In the genomic region with DNA sequence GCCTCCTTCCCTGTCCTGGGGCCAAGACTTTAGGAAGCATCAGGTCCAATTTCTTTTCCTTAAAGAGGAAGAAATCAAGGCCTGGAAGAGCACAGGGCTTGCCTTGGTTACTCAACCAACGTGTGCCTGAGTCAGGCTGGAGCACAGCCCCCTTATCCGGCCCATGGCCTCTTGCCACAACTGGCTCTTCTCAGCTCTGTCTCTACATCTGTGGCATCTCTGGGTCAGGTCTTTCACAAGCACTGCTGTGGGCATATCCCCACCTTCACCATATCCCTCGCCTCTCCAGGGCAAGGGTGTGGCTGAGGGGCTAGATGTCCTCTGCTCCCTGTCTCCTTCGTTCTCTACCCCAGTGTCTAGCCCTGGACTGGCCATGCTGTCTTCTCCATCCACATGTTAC, we compare ENCODE assay signal across 27 cellular contexts. TPM values are rescaled to one million over a fixed set of nuclear protein-coding genes. Genes with fewer than 3 reads are reported as not detected.
DNase-seq lines count a peak whose midpoint lies in the region; ATAC-seq, FAIRE-seq and TF ChIP-seq lines count a peak whose summit lies in the region.
"Had no signal": no experiment of that assay in that cellular context is flagged by ENCODE, and none has a peak within 500 bp of the region (broad histone marks: within the 10 kb centered on the region; RNA-seq: fewer than 3 reads in every experiment).

No MANE protein-coding gene starts in this region.

- DNase-seq in HepG2 (ENCODE audit: low spot score) (no peak), right lobe of liver (no peak), SIG-M5 (lab: John Stamatoyannopoulos, UW) (peak; percentile 12), right atrium auricular region (ENCODE audit: low spot score) (no peak), gastrocnemius medialis (peak in 1 of 2 donors; percentile 70), NCI-H748 (lab: John Stamatoyannopoulos, UW; ENCODE audit: unreplicated experiment) (no peak), NCI-H774 (lab: John Stamatoyannopoulos, UW) (no peak), cerebellar nuclear complex (lab: John Stamatoyannopoulos, UW) (no peak)
- DNase-seq: Calu3; CD4-positive, alpha-beta memory T cell; DMS53; EL; HCEC 1CT; Karpas-422; NCI-H1105 treated with DMSO at 0.1 percent for 48 hours; NCI-H1694 treated with DMSO at 0.1 percent for 48 hours; NCI-H510A; NCI-H82; Peyer's patch had no signal

- 20% methylated on average over 4 of the region's 4 CpGs for WGBS in HepG2 (ENCODE audit: low lambda C conversion rate)
- 86% methylated on average over 1 of the region's 4 CpGs for WGBS in right lobe of liver (ENCODE audit: insufficient coverage, low coverage, low lambda C conversion rate, missing lambda C conversion rate)

- TF ChIP-seq CTCF in HepG2 (CRISPR knock-in tag; IDR thresholded peaks at IDR 0.05) (no peak), right lobe of liver (IDR thresholded peaks at IDR 0.05) (no peak), right atrium auricular region (IDR thresholded peaks at IDR 0.05) (no peak), gastrocnemius medialis (IDR thresholded peaks at IDR 0.05 in 4 of 5, conservative IDR thresholded peaks at IDR 0.05 in 1 of 5) (no peak)

- H3K36me3 ChIP-seq in HepG2 (replicated peaks in 1 of 2; ENCODE audit: control insufficient read depth in 1 of 2, insufficient read depth in 2 of 2, low read length in 2 of 2): no peaks in the 10 kb centered on the region
- no peaks in the 10 kb centered on the region for H3K36me3 ChIP-seq in right lobe of liver
- H3K36me3 ChIP-seq in right atrium auricular region: peaks cover 98% of the 10 kb centered on the region
- H3K36me3 ChIP-seq in gastrocnemius medialis: peaks cover 0 to under 1% of the 10 kb centered on the region in 2 donors
- H3K36me3 ChIP-seq: BLaER1, Peyer's patch had no signal

- in situ Hi-C loops in HepG2 (cut with HindIII; ENCODE audit: extremely low pct_ligation_motif_present, low pct_unique_long_range_greater_than_20kb) (no loop called here), gastrocnemius medialis (cut with MboI; ENCODE audit: low sequenced_read_pairs in 4 of 4) (no loop called here)

- H3K27me3 ChIP-seq in HepG2 (ENCODE audit: control insufficient read depth in 1 of 2, insufficient read depth in 2 of 2, low read length in 2 of 2) (peaks cover 40 to 90% of the 10 kb centered on the region in 2 experiments; a peak in 4 of 5 replicates), right lobe of liver (no peaks in the 10 kb centered on the region), right atrium auricular region (no peaks in the 10 kb centered on the region), gastrocnemius medialis (no peaks in the 10 kb centered on the region)
- H3K27me3 ChIP-seq: Peyer's patch had no signal

- FAIRE-seq in HepG2 (lab: Jason Lieb, UNC): no peak
- FAIRE-seq: A549, GM12891, HTR-8/SVneo had no signal

- no peak overlapping the region for H2AFZ ChIP-seq in HepG2 (ENCODE audit: low read length)

- ATAC-seq in HepG2: no peak
- no peak for ATAC-seq in right lobe of liver
- ATAC-seq in gastrocnemius medialis: peak in 1 of 2 donors; percentile 29
- ATAC-seq: SK-N-SH treated with all-trans-retinoic acid at 6 μM for 48 hours had no signal

- CTCF ChIA-PET in HepG2 (lab: Yijun Ruan, JAX; ENCODE audit: low intra/inter-chr PET ratio, low total read pairs): no interaction called here

- H3K4me3 ChIP-seq in HepG2 (replicated peaks in 1 of 3; ENCODE audit: insufficient read depth in 1 of 3, low read depth in 2 of 3, low read length in 3 of 3) (no peak overlapping the region), right lobe of liver (no peak overlapping the region), right atrium auricular region (peak overlapping the region; percentile 61 to 82), gastrocnemius medialis (no peak overlapping the region)
- H3K4me3 ChIP-seq: A549, BLaER1, GM23338, Peyer's patch had no signal

- H3K27ac ChIP-seq in HepG2 (ENCODE audit: extremely low read length, insufficient read depth, low read length) (no peak overlapping the region), right lobe of liver (no peak overlapping the region), right atrium auricular region (peak overlapping the region; percentile 81 to 91), gastrocnemius medialis (peak overlapping the region in 3 of 4 donors; percentile 84 to 90 (median 85))
- H3K27ac ChIP-seq: A549, BLaER1, Peyer's patch had no signal

- POLR2A ChIA-PET in HepG2 (lab: Yijun Ruan, JAX): no interaction called here

- TF ChIP-seq POLR2A in HepG2 (IDR thresholded peaks at IDR 0.05; ENCODE audit: insufficient read depth in 1 of 2, low read depth in 2 of 2, low read length in 2 of 2) (no peak), right lobe of liver (IDR thresholded peaks at IDR 0.05) (no peak), gastrocnemius medialis (IDR thresholded peaks at IDR 0.05) (no peak)

- BruUV-seq in HepG2 (replicated peaks; lab: Mats Ljungman, UMichigan): no TSS peak

- no peak overlapping the region for H3K9ac ChIP-seq in HepG2 (ENCODE audit: insufficient read depth, low read depth, low read length)
- H3K9ac ChIP-seq: BLaER1 had no signal

- no peak for TF ChIP-seq RAD21 in HepG2 (CRISPR knock-in tag; IDR thresholded peaks at IDR 0.05)

- H4K20me1 ChIP-seq in HepG2 (ENCODE audit: insufficient read depth, low read length): no peaks in the 10 kb centered on the region

- no peak overlapping the region for H3K4me2 ChIP-seq in HepG2 (ENCODE audit: low read depth, low read length)
- H3K4me2 ChIP-seq: A549, BLaER1, GM23338 had no signal

- TF ChIP-seq EP300 in HepG2 (IDR thresholded peaks at IDR 0.05; ENCODE audit: low read depth in 2 of 2, low read length in 2 of 2) (no peak), HepG2 (CRISPR knock-in tag; IDR thresholded peaks at IDR 0.05; ENCODE audit: borderline replicate concordance) (no peak)

- no peaks in the 10 kb centered on the region for H3K79me2 ChIP-seq in HepG2 (ENCODE audit: insufficient read depth, low read length)

- intact Hi-C loops in HepG2 (cut with micrococcal nuclease; ENCODE audit: unreplicated experiment) (no loop called here), right lobe of liver (cut with DNase I) (no loop called here), gastrocnemius medialis (cut with DNase I; ENCODE audit: low total_unique reads) (no loop called here)

- H3K4me1 ChIP-seq in HepG2 (ENCODE audit: insufficient read depth, low read length): no peaks in the 10 kb centered on the region
- no peaks in the 10 kb centered on the region for H3K4me1 ChIP-seq in right lobe of liver
- no peaks in the 10 kb centered on the region for H3K4me1 ChIP-seq in right atrium auricular region
- H3K4me1 ChIP-seq in gastrocnemius medialis: peaks cover 0 to 6% of the 10 kb centered on the region in 2 donors
- H3K4me1 ChIP-seq: A549, Peyer's patch had no signal

- no peaks in the 10 kb centered on the region for H3K9me3 ChIP-seq in HepG2 (ENCODE audit: low read length)
- no peaks in the 10 kb centered on the region for H3K9me3 ChIP-seq in right lobe of liver
- H3K9me3 ChIP-seq in right atrium auricular region: no peaks in the 10 kb centered on the region
- H3K9me3 ChIP-seq in gastrocnemius medialis: no peaks in the 10 kb centered on the region
- H3K9me3 ChIP-seq: A549, BLaER1, Peyer's patch had no signal

RNA-seq across cellular contexts. Expression of gene MYH6, which starts 6.7 kb away (rescaled TPM):
- not detected in 2 replicates for total RNA-seq in HepG2 (2016; rRNA removed; fragmentation: Illumina TruSeq; extraction: Trizol)
- total RNA-seq in HepG2 (2016; cell fraction: cytosol; rRNA removed; fragmentation: Illumina TruSeq; extraction: Trizol; ENCODE audit: low read depth): not detected in 2 replicates
- total RNA-seq in HepG2 (2016; cell fraction: insoluble cytoplasmic fraction; rRNA removed; fragmentation: Illumina TruSeq; extraction: Trizol): not detected in 2 replicates
- total RNA-seq in HepG2 (2016; cell fraction: membrane; rRNA removed; fragmentation: Illumina TruSeq; extraction: Trizol): not detected in 2 replicates
- not detected in 2 replicates for total RNA-seq in HepG2 (2016; cell fraction: nucleus; rRNA removed; fragmentation: Illumina TruSeq; extraction: Trizol)
- polyA plus RNA-seq in HepG2 (2011; rRNA removed): 0.01 TPM in 1 of 2 replicates, not detected in the other
- polyA plus RNA-seq in HepG2 (2011; cell fraction: cytosol; rRNA removed): not detected in 2 replicates
- not detected in 2 replicates for polyA plus RNA-seq in HepG2 (2011; cell fraction: nucleus; rRNA removed)
- polyA plus RNA-seq in HepG2 (2012): not detected in 2 replicates
- polyA plus RNA-seq in HepG2 (2016; cell fraction: cytosol; fragmentation: Illumina TruSeq; extraction: Trizol; ENCODE audit: low read depth): not detected in 2 replicates
- not detected in 2 replicates for polyA plus RNA-seq in HepG2 (2016; cell fraction: insoluble cytoplasmic fraction; fragmentation: Illumina TruSeq; extraction: Trizol; ENCODE audit: low read depth)
- polyA plus RNA-seq in HepG2 (2016; cell fraction: membrane; fragmentation: Illumina TruSeq; extraction: Trizol; ENCODE audit: low read depth): not detected in 2 replicates
- not detected in 2 replicates for polyA plus RNA-seq in HepG2 (2016; cell fraction: nucleus; fragmentation: Illumina TruSeq; extraction: Trizol; ENCODE audit: insufficient read depth, low read depth)
- polyA minus RNA-seq in HepG2 (2011; rRNA and poly(A)+ RNA removed; ENCODE audit: low replicate concordance): not detected in 2 replicates
- polyA minus RNA-seq in HepG2 (2011; cell fraction: cytosol; rRNA and poly(A)+ RNA removed): not detected in 2 replicates
- not detected in 2 replicates for polyA minus RNA-seq in HepG2 (2011; cell fraction: nucleus; rRNA and poly(A)+ RNA removed)
- total RNA-seq in right lobe of liver: under 1 TPM in 5 of 6 experiments, not detected in 1; 0.07 to 1.00 (median 0.13) TPM
- total RNA-seq in right atrium auricular region: over 10,000 TPM in 1 of 2 donors, 1,000 to 10,000 TPM in 1; 8,253 to 13,240 TPM
- total RNA-seq in gastrocnemius medialis: 1,000 to 10,000 TPM in 1 of 4 donors, 100 to 1,000 TPM in 1, 10 to 100 TPM in 2; 20.4 to 1,496 (median 303) TPM
- total RNA-seq: Calu3; CD4-positive, alpha-beta memory T cell; MCF 10A; Peyer's patch had no signal
- polyA plus RNA-seq: A549; CD4-positive, alpha-beta memory T cell; IgD-negative memory B cell had no signal

RNA-seq across cellular contexts. Expression of gene CMTM5, which starts 24.5 kb away (rescaled TPM):
- total RNA-seq in HepG2 (2016; rRNA removed; fragmentation: Illumina TruSeq; extraction: Trizol) (not detected in 2 replicates), right lobe of liver (under 1 TPM in 2 of 6 experiments, not detected in 4; 0.32 to 0.49 TPM), right atrium auricular region (not detected), gastrocnemius medialis (1 to 10 TPM in 1 of 4 donors, not detected in 3; 1.7 TPM)
- total RNA-seq in HepG2 (2016; cell fraction: cytosol; rRNA removed; fragmentation: Illumina TruSeq; extraction: Trizol; ENCODE audit: low read depth): not detected in 2 replicates
- not detected in 2 replicates for total RNA-seq in HepG2 (2016; cell fraction: insoluble cytoplasmic fraction; rRNA removed; fragmentation: Illumina TruSeq; extraction: Trizol)
- total RNA-seq in HepG2 (2016; cell fraction: membrane; rRNA removed; fragmentation: Illumina TruSeq; extraction: Trizol): not detected in 2 replicates
- not detected in 2 replicates for total RNA-seq in HepG2 (2016; cell fraction: nucleus; rRNA removed; fragmentation: Illumina TruSeq; extraction: Trizol)
- not detected in 2 replicates for polyA plus RNA-seq in HepG2 (2011; rRNA removed)
- polyA plus RNA-seq in HepG2 (2011; cell fraction: cytosol; rRNA removed): not detected in 2 replicates
- polyA plus RNA-seq in HepG2 (2011; cell fraction: nucleus; rRNA removed): not detected in 2 replicates
- polyA plus RNA-seq in HepG2 (2012): not detected in 2 replicates
- polyA plus RNA-seq in HepG2 (2016; cell fraction: cytosol; fragmentation: Illumina TruSeq; extraction: Trizol; ENCODE audit: low read depth): not detected in 2 replicates
- not detected in 2 replicates for polyA plus RNA-seq in HepG2 (2016; cell fraction: insoluble cytoplasmic fraction; fragmentation: Illumina TruSeq; extraction: Trizol; ENCODE audit: low read depth)
- polyA plus RNA-seq in HepG2 (2016; cell fraction: membrane; fragmentation: Illumina TruSeq; extraction: Trizol; ENCODE audit: low read depth): not detected in 2 replicates
- polyA plus RNA-seq in HepG2 (2016; cell fraction: nucleus; fragmentation: Illumina TruSeq; extraction: Trizol; ENCODE audit: insufficient read depth, low read depth): not detected in 2 replicates
- polyA minus RNA-seq in HepG2 (2011; rRNA and poly(A)+ RNA removed; ENCODE audit: low replicate concordance): not detected in 2 replicates
- not detected in 2 replicates for polyA minus RNA-seq in HepG2 (2011; cell fraction: cytosol; rRNA and poly(A)+ RNA removed)
- not detected in 2 replicates for polyA minus RNA-seq in HepG2 (2011; cell fraction: nucleus; rRNA and poly(A)+ RNA removed)
- total RNA-seq: Calu3; CD4-positive, alpha-beta memory T cell; MCF 10A; Peyer's patch had no signal
- polyA plus RNA-seq: A549; CD4-positive, alpha-beta memory T cell; GM23338 had no signal

RNA-seq across cellular contexts. Expression of gene IL25, which starts 28.7 kb away (rescaled TPM):
- total RNA-seq in HepG2 (2016; rRNA removed; fragmentation: Illumina TruSeq; extraction: Trizol) (not detected in 2 replicates), right lobe of liver (not detected), right atrium auricular region (not detected), gastrocnemius medialis (not detected)
- not detected in 2 replicates for total RNA-seq in HepG2 (2016; cell fraction: cytosol; rRNA removed; fragmentation: Illumina TruSeq; extraction: Trizol; ENCODE audit: low read depth)
- total RNA-seq in HepG2 (2016; cell fraction: insoluble cytoplasmic fraction; rRNA removed; fragmentation: Illumina TruSeq; extraction: Trizol): not detected in 2 replicates
- total RNA-seq in HepG2 (2016; cell fraction: membrane; rRNA removed; fragmentation: Illumina TruSeq; extraction: Trizol): not detected in 2 replicates
- not detected in 2 replicates for total RNA-seq in HepG2 (2016; cell fraction: nucleus; rRNA removed; fragmentation: Illumina TruSeq; extraction: Trizol)
- polyA plus RNA-seq in HepG2 (2011; rRNA removed): not detected in 2 replicates
- polyA plus RNA-seq in HepG2 (2011; cell fraction: cytosol; rRNA removed): not detected in 2 replicates
- polyA plus RNA-seq in HepG2 (2011; cell fraction: nucleus; rRNA removed): not detected in 2 replicates
- not detected in 2 replicates for polyA plus RNA-seq in HepG2 (2012)
- polyA plus RNA-seq in HepG2 (2016; cell fraction: cytosol; fragmentation: Illumina TruSeq; extraction: Trizol; ENCODE audit: low read depth): not detected in 2 replicates
- polyA plus RNA-seq in HepG2 (2016; cell fraction: insoluble cytoplasmic fraction; fragmentation: Illumina TruSeq; extraction: Trizol; ENCODE audit: low read depth): not detected in 2 replicates
- not detected in 2 replicates for polyA plus RNA-seq in HepG2 (2016; cell fraction: membrane; fragmentation: Illumina TruSeq; extraction: Trizol; ENCODE audit: low read depth)
- not detected in 2 replicates for polyA plus RNA-seq in HepG2 (2016; cell fraction: nucleus; fragmentation: Illumina TruSeq; extraction: Trizol; ENCODE audit: insufficient read depth, low read depth)
- polyA minus RNA-seq in HepG2 (2011; rRNA and poly(A)+ RNA removed; ENCODE audit: low replicate concordance): not detected in 2 replicates
- polyA minus RNA-seq in HepG2 (2011; cell fraction: cytosol; rRNA and poly(A)+ RNA removed): not detected in 2 replicates
- polyA minus RNA-seq in HepG2 (2011; cell fraction: nucleus; rRNA and poly(A)+ RNA removed): not detected in 2 replicates
- total RNA-seq: Calu3; CD4-positive, alpha-beta memory T cell; GM23338; MCF 10A; Peyer's patch had no signal
- polyA plus RNA-seq: A549; CD4-positive, alpha-beta memory T cell; GM23338; IgD-negative memory B cell had no signal

RNA-seq across cellular contexts. Expression of gene MYH7, which starts 34.1 kb away (rescaled TPM):
- total RNA-seq in HepG2 (2016; rRNA removed; fragmentation: Illumina TruSeq; extraction: Trizol): 0.04 TPM in 1 of 2 replicates, not detected in the other
- not detected in 2 replicates for total RNA-seq in HepG2 (2016; cell fraction: cytosol; rRNA removed; fragmentation: Illumina TruSeq; extraction: Trizol; ENCODE audit: low read depth)
- not detected in 2 replicates for total RNA-seq in HepG2 (2016; cell fraction: insoluble cytoplasmic fraction; rRNA removed; fragmentation: Illumina TruSeq; extraction: Trizol)
- total RNA-seq in HepG2 (2016; cell fraction: membrane; rRNA removed; fragmentation: Illumina TruSeq; extraction: Trizol): not detected in 2 replicates
- total RNA-seq in HepG2 (2016; cell fraction: nucleus; rRNA removed; fragmentation: Illumina TruSeq; extraction: Trizol): 0.06 TPM in 1 of 2 replicates, not detected in the other
- polyA plus RNA-seq in HepG2 (2011; rRNA removed): 0.01 and 0.04 TPM in 2 replicates
- 0.01 TPM in 2 replicates for polyA plus RNA-seq in HepG2 (2011; cell fraction: cytosol; rRNA removed)
- polyA plus RNA-seq in HepG2 (2011; cell fraction: nucleus; rRNA removed): 0.02 and 0.08 TPM in 2 replicates
- polyA plus RNA-seq in HepG2 (2012): 0.05 and 0.07 TPM in 2 replicates
- polyA plus RNA-seq in HepG2 (2016; cell fraction: cytosol; fragmentation: Illumina TruSeq; extraction: Trizol; ENCODE audit: low read depth): not detected in 2 replicates
- polyA plus RNA-seq in HepG2 (2016; cell fraction: insoluble cytoplasmic fraction; fragmentation: Illumina TruSeq; extraction: Trizol; ENCODE audit: low read depth): 0.04 and 0.05 TPM in 2 replicates
- not detected in 2 replicates for polyA plus RNA-seq in HepG2 (2016; cell fraction: membrane; fragmentation: Illumina TruSeq; extraction: Trizol; ENCODE audit: low read depth)
- polyA plus RNA-seq in HepG2 (2016; cell fraction: nucleus; fragmentation: Illumina TruSeq; extraction: Trizol; ENCODE audit: insufficient read depth, low read depth): not detected in 2 replicates
- 0.28 TPM in 1 of 2 replicates, not detected in the other for polyA minus RNA-seq in HepG2 (2011; rRNA and poly(A)+ RNA removed; ENCODE audit: low replicate concordance)
- 0.10 TPM in 1 of 2 replicates, not detected in the other for polyA minus RNA-seq in HepG2 (2011; cell fraction: cytosol; rRNA and poly(A)+ RNA removed)
- polyA minus RNA-seq in HepG2 (2011; cell fraction: nucleus; rRNA and poly(A)+ RNA removed): not detected in 2 replicates
- 1 to 10 TPM in 1 of 6 experiments, under 1 TPM in 5; 0.30 to 5.6 (median 0.60) TPM for total RNA-seq in right lobe of liver
- total RNA-seq in right atrium auricular region: 1,000 to 10,000 TPM; 1,082 to 4,592 TPM
- total RNA-seq in gastrocnemius medialis: 1,000 to 10,000 TPM; 1,360 to 5,274 (median 3,359) TPM
- total RNA-seq: Calu3; CD4-positive, alpha-beta memory T cell; GM23338; MCF 10A had no signal
- polyA plus RNA-seq: A549; CD4-positive, alpha-beta memory T cell; GM23338; IgD-negative memory B cell had no signal

RNA-seq across cellular contexts. Expression of gene EFS, which starts 36.4 kb away (rescaled TPM):
- total RNA-seq in HepG2 (2016; rRNA removed; fragmentation: Illumina TruSeq; extraction: Trizol) (not detected in 2 replicates), right lobe of liver (under 1 TPM; 0.19 to 0.60 (median 0.39) TPM), right atrium auricular region (1 to 10 TPM; 4.1 to 6.3 TPM), gastrocnemius medialis (1 to 10 TPM in 3 of 4 donors, under 1 TPM in 1; 0.31 to 4.1 (median 1.6) TPM)
- total RNA-seq in HepG2 (2016; cell fraction: cytosol; rRNA removed; fragmentation: Illumina TruSeq; extraction: Trizol; ENCODE audit: low read depth): not detected in 2 replicates
- not detected in 2 replicates for total RNA-seq in HepG2 (2016; cell fraction: insoluble cytoplasmic fraction; rRNA removed; fragmentation: Illumina TruSeq; extraction: Trizol)
- not detected in 2 replicates for total RNA-seq in HepG2 (2016; cell fraction: membrane; rRNA removed; fragmentation: Illumina TruSeq; extraction: Trizol)
- not detected in 2 replicates for total RNA-seq in HepG2 (2016; cell fraction: nucleus; rRNA removed; fragmentation: Illumina TruSeq; extraction: Trizol)
- not detected in 2 replicates for polyA plus RNA-seq in HepG2 (2011; rRNA removed)
- polyA plus RNA-seq in HepG2 (2011; cell fraction: cytosol; rRNA removed): 0.03 and 0.04 TPM in 2 replicates
- polyA plus RNA-seq in HepG2 (2011; cell fraction: nucleus; rRNA removed): 0.05 TPM in 2 replicates
- polyA plus RNA-seq in HepG2 (2012): not detected in 2 replicates
- not detected in 2 replicates for polyA plus RNA-seq in HepG2 (2016; cell fraction: cytosol; fragmentation: Illumina TruSeq; extraction: Trizol; ENCODE audit: low read depth)
- not detected in 2 replicates for polyA plus RNA-seq in HepG2 (2016; cell fraction: insoluble cytoplasmic fraction; fragmentation: Illumina TruSeq; extraction: Trizol; ENCODE audit: low read depth)
- not detected in 2 replicates for polyA plus RNA-seq in HepG2 (2016; cell fraction: membrane; fragmentation: Illumina TruSeq; extraction: Trizol; ENCODE audit: low read depth)
- polyA plus RNA-seq in HepG2 (2016; cell fraction: nucleus; fragmentation: Illumina TruSeq; extraction: Trizol; ENCODE audit: insufficient read depth, low read depth): not detected in 2 replicates
- polyA minus RNA-seq in HepG2 (2011; rRNA and poly(A)+ RNA removed; ENCODE audit: low replicate concordance): not detected in 2 replicates
- not detected in 2 replicates for polyA minus RNA-seq in HepG2 (2011; cell fraction: cytosol; rRNA and poly(A)+ RNA removed)
- not detected in 2 replicates for polyA minus RNA-seq in HepG2 (2011; cell fraction: nucleus; rRNA and poly(A)+ RNA removed)
- total RNA-seq: Calu3; CD4-positive, alpha-beta memory T cell; MCF 10A had no signal
- polyA plus RNA-seq: A549; CD4-positive, alpha-beta memory T cell; IgD-negative memory B cell had no signal

Comparison
In these comparisons a context has a peak if more than half of its experiments do, and no peak if none do; other contexts are left out.
1. H3K27ac ChIP-seq: peak in right atrium auricular region (2 of 2) and gastrocnemius medialis (3 of 4); none in HepG2 (single experiment) and right lobe of liver (0 of 3).
2. H3K4me3 ChIP-seq: peak in right atrium auricular region (2 of 2); none in HepG2 (0 of 3), right lobe of liver (0 of 3) and gastrocnemius medialis (0 of 4).
3. RNA of gene MYH6, which starts 6.7 kb away (total RNA-seq): 8,253 to 13,240 TPM in right atrium auricular region and 20.4 to 1,496 TPM in gastrocnemius medialis; 0.07 to 1.00 TPM in right lobe of liver and not detected in HepG2; every median in the first group is over 10 times any median in the second.